Comparison of ENCODE assay signal across 2 cellular contexts in the genomic region with DNA sequence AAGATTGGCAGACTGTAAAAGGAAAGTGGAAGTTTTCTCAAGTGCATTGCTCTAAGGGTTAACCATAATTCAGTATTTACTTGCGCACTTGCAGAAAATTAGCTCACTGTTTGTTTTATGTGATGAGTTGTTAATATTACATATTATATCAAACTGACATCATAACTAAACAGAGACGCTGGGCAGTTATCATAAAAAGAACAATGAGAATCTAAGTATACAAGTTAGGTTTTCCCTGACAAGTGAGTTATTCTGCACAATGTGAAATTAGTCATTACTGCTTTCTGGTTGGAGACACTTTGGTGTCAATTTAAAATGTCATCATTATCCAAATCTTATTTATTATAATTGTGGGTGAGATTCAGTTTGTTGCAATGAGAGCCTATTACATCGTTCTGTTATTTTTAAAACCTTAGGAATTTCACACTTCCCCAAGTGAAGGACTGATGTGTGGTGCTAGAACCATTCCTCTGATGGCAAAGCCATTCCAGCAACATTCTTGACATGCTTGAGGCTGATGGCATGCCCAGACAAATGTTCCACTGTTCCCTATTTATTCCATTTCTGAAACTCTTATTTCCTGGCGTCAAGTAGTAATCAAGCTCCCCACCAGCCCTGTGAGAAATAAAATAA.
A peak's percentile ranks its signal among the peaks of the same experiment; 100 is the strongest.
TF ChIP-seq lines count a peak whose summit lies in the region.

No MANE protein-coding gene starts in this region.

TF ChIP-seq in A549, 52 proteins besides CTCF, POLR2A, EP300 and RAD21:
- TF ChIP-seq CHD2 (IDR thresholded peaks at IDR 0.05; ENCODE audit: low read length, partially characterized antibody) (no peak), NPAS2 (CRISPR knock-in tag; IDR thresholded peaks at IDR 0.05; ENCODE audit: borderline replicate concordance) (no peak), HEYL (CRISPR knock-in tag; IDR thresholded peaks at IDR 0.05) (no peak), FOSL2 (IDR thresholded peaks at IDR 0.05) (no peak), FOSL2 (CRISPR knock-in tag; IDR thresholded peaks at IDR 0.05) (peak; percentile 61; the same call in 1 of the 2 replicates), GATA3 (IDR thresholded peaks at IDR 0.05; ENCODE audit: borderline replicate concordance) (peak; percentile 77; the same call in 1 of the 2 replicates), CBX2 (IDR thresholded peaks at IDR 0.05; ENCODE audit: borderline replicate concordance, low read depth) (no peak), FOSB (CRISPR knock-in tag; IDR thresholded peaks at IDR 0.05) (no peak), KDM5A (IDR thresholded peaks at IDR 0.05) (no peak), NR3C1 (IDR thresholded peaks at IDR 0.05) (no peak)
- TF ChIP-seq, protein P1, sequence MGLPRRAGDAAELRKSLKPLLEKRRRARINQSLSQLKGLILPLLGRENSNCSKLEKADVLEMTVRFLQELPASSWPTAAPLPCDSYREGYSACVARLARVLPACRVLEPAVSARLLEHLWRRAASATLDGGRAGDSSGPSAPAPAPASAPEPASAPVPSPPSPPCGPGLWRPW (IDR thresholded peaks at IDR 0.05): no peak
- TF ChIP-seq, protein P2, sequence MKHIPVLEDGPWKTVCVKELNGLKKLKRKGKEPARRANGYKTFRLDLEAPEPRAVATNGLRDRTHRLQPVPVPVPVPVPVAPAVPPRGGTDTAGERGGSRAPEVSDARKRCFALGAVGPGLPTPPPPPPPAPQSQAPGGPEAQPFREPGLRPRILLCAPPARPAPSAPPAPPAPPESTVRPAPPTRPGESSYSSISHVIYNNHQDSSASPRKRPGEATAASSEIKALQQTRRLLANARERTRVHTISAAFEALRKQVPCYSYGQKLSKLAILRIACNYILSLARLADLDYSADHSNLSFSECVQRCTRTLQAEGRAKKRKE (CRISPR knock-in tag; IDR thresholded peaks at IDR 0.05; ENCODE audit: low read depth): no peak
- TF ChIP-seq, protein P3, sequence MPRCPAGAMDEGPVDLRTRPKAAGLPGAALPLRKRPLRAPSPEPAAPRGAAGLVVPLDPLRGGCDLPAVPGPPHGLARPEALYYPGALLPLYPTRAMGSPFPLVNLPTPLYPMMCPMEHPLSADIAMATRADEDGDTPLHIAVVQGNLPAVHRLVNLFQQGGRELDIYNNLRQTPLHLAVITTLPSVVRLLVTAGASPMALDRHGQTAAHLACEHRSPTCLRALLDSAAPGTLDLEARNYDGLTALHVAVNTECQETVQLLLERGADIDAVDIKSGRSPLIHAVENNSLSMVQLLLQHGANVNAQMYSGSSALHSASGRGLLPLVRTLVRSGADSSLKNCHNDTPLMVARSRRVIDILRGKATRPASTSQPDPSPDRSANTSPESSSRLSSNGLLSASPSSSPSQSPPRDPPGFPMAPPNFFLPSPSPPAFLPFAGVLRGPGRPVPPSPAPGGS (IDR thresholded peaks at IDR 0.05): 0 out of 3 replicates have a peak, but pooled peaks have one; percentile 24
- TF ChIP-seq, protein P4, sequence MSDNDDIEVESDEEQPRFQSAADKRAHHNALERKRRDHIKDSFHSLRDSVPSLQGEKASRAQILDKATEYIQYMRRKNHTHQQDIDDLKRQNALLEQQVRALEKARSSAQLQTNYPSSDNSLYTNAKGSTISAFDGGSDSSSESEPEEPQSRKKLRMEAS (IDR thresholded peaks at IDR 0.05): peak; percentile 72; the same call in 1 of the 2 replicates
- TF ChIP-seq, protein P5, sequence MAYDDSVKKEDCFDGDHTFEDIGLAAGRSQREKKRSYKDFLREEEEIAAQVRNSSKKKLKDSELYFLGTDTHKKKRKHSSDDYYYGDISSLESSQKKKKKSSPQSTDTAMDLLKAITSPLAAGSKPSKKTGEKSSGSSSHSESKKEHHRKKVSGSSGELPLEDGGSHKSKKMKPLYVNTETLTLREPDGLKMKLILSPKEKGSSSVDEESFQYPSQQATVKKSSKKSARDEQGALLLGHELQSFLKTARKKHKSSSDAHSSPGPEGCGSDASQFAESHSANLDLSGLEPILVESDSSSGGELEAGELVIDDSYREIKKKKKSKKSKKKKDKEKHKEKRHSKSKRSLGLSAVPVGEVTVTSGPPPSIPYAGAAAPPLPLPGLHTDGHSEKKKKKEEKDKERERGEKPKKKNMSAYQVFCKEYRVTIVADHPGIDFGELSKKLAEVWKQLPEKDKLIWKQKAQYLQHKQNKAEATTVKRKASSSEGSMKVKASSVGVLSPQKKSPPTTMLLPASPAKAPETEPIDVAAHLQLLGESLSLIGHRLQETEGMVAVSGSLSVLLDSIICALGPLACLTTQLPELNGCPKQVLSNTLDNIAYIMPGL (CRISPR knock-in tag; IDR thresholded peaks at IDR 0.05; ENCODE audit: borderline replicate concordance): no peak
- TF ChIP-seq, protein P6, sequence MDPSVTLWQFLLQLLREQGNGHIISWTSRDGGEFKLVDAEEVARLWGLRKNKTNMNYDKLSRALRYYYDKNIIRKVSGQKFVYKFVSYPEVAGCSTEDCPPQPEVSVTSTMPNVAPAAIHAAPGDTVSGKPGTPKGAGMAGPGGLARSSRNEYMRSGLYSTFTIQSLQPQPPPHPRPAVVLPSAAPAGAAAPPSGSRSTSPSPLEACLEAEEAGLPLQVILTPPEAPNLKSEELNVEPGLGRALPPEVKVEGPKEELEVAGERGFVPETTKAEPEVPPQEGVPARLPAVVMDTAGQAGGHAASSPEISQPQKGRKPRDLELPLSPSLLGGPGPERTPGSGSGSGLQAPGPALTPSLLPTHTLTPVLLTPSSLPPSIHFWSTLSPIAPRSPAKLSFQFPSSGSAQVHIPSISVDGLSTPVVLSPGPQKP (IDR thresholded peaks at IDR 0.05; ENCODE audit: low read depth, low read length): no peak
TF ChIP-seq in A549: peak in this region for 4.

TF ChIP-seq in IMR-90, 13 proteins besides CTCF, POLR2A, EP300 and RAD21:
- TF ChIP-seq NFE2L2 (IDR thresholded peaks at IDR 0.05; ENCODE audit: low read depth, low read length) (no peak), RCOR1 (IDR thresholded peaks at IDR 0.05; ENCODE audit: insufficient replicate concordance, low read length) (no peak), MXI1 (IDR thresholded peaks at IDR 0.05; ENCODE audit: borderline replicate concordance, low read depth, low read length) (no peak), SMC3 (IDR thresholded peaks at IDR 0.05; ENCODE audit: low read depth, low read length) (no peak)
- TF ChIP-seq, protein P6 (IDR thresholded peaks at IDR 0.05; ENCODE audit: borderline replicate concordance, low read depth, low read length): no peak
